In genomic region chr2:153538102-153538501, GRCh38 we compare ENCODE assay signal across 2 cellular contexts. TPM values are rescaled to one million over a fixed set of nuclear protein-coding genes. Genes with fewer than 3 reads are reported as not detected.
"Had no signal": no experiment of that assay in that cellular context is flagged by ENCODE, and none has a peak within 500 bp of the region (broad histone marks: within the 10 kb centered on the region; RNA-seq: fewer than 3 reads in every experiment).

No MANE protein-coding gene starts in this region.

RNA-seq across cellular contexts. Expression of gene RPRM, which starts 59.5 kb away (rescaled TPM):
- total RNA-seq: LHCN-M2, MCF 10A had no signal
